1 cellular context compared by ENCODE assay signal in genomic region chr1:165891461-165891860, GRCh38.
TF ChIP-seq lines count a peak whose summit lies in the region.

No MANE protein-coding gene starts in this region.

TF ChIP-seq in WTC11, 78 proteins besides CTCF, POLR2A, EP300 and RAD21 (continued from another document):
- TF ChIP-seq ARID4B (CRISPR knock-in tag; IDR thresholded peaks at IDR 0.05; ENCODE audit: borderline replicate concordance) (no peak), RELA (CRISPR knock-in tag; IDR thresholded peaks at IDR 0.05; ENCODE audit: borderline replicate concordance) (no peak), NFE2L1 (CRISPR knock-in tag; IDR thresholded peaks at IDR 0.05) (no peak), NR3C1 (CRISPR knock-in tag; conservative IDR thresholded peaks at IDR 0.05; ENCODE audit: low read depth) (no peak), IRF2 (CRISPR knock-in tag; IDR thresholded peaks at IDR 0.05; ENCODE audit: borderline replicate concordance, low read depth) (no peak), ATF1 (CRISPR knock-in tag; IDR thresholded peaks at IDR 0.05) (no peak), IRF1 (CRISPR knock-in tag; IDR thresholded peaks at IDR 0.05) (no peak), ZNF138 (CRISPR knock-in tag; conservative IDR thresholded peaks at IDR 0.05) (no peak)
